ENCODE assay signal across 17 cellular contexts in the genomic region with DNA sequence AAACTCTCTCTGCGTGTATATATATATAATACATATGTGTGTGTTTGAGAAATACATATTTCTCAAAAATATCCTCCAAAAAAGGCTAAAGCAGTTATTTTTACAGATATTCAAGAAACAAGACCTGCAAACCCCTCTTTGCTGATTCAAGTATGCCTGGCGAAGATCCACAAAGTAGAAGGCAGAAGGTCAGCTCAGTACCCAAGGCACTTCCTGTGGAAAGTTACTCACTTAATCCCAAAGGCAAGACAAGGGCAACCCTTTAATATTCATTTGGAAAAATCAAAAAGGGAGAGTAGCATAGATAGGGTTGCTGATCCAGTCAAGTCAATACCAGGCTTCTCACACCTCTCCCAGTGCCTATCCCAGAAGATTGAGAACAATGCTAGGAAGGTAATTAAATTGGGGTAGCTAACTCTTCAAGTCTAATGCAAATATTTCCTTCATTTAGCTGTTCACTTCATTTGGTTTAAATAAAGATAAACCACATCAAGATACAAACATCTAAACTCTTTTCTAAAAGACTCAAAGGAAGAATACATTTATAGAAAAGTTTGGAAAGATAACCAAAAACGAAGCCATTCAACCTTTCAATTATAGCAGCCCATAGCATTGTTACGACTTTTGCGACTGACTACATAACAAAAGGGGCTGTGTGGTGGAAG. TPM values are rescaled to one million over a fixed set of nuclear protein-coding genes. Genes with fewer than 3 reads are reported as not detected.
DNase-seq lines count a peak whose midpoint lies in the region; ATAC-seq and TF ChIP-seq lines count a peak whose summit lies in the region.
"Had no signal": no experiment of that assay in that cellular context is flagged by ENCODE, and none has a peak within 500 bp of the region (broad histone marks: within the 10 kb centered on the region; RNA-seq: fewer than 3 reads in every experiment).

No MANE protein-coding gene starts in this region.

- H3K27me3 ChIP-seq in A673 (replicated peaks; ENCODE audit: insufficient read depth, low read depth, low read length, poor library complexity) (no peaks in the 10 kb centered on the region), adrenal gland (no peaks in the 10 kb centered on the region)
- H3K27me3 ChIP-seq: MG63, vagina had no signal

- TF ChIP-seq POLR2A in adrenal gland (IDR thresholded peaks at IDR 0.05) = no peak

- no peak overlapping the region for H3K4me3 ChIP-seq in A673 (ENCODE audit: low read depth, low read length, poor library complexity, severe bottlenecking)
- no peak overlapping the region for H3K4me3 ChIP-seq in adrenal gland
- H3K4me3 ChIP-seq: MG63, vagina had no signal

- intact Hi-C loops in A673 (cut with micrococcal nuclease; ENCODE audit: unreplicated experiment) (loop anchor here (10.0 kb wide), 1 partner anchor 425 kb away; a partner anchor contains a TSS), adrenal gland (cut with DNase I) (loop anchor here in 1 of 2 donors (10.0 kb wide), 1 partner anchor 65 kb away; no protein-coding TSS in a partner anchor)

- WGBS in adrenal gland, 4 donors = 72 to 77% (median 75%) methylated on average over 5 of the region's 5 CpGs

- TF ChIP-seq CTCF in A673 (conservative IDR thresholded peaks at IDR 0.05; ENCODE audit: low read depth, low read length) (no peak), adrenal gland (IDR thresholded peaks at IDR 0.05) (no peak)

- H3K27ac ChIP-seq in A673 (ENCODE audit: low read depth, low read length, poor library complexity, severe bottlenecking) (peak overlapping the region; percentile 7), adrenal gland (peak overlapping the region in 4 of 5 donors; percentile 35 to 83 (median 66))
- H3K27ac ChIP-seq: vagina had no signal

- no peak for ATAC-seq in HG03196 (IDR thresholded peaks at IDR 0.05; ENCODE audit: unreplicated experiment)
- no peak for ATAC-seq in GM19395 (IDR thresholded peaks at IDR 0.05; ENCODE audit: unreplicated experiment)
- ATAC-seq: activated CD4-positive, CD25-positive, alpha-beta regulatory T cell treated with anti-CD3 and anti-CD28 coated beads, Interleukin-2, amount 50 U/mL, for 24 hours had no signal

- H3K4me1 ChIP-seq in A673 (ENCODE audit: insufficient read depth, low read length, poor library complexity, severe bottlenecking) (peaks cover 8% of the 10 kb centered on the region), adrenal gland (replicated peaks in 1 of 2) (peaks cover 13 to 28% of the 10 kb centered on the region in 2 donors)
- H3K4me1 ChIP-seq: vagina had no signal

- POLR2A ChIA-PET in A673 (lab: Charles Lee; ENCODE audit: low non-redundant PET) = no interaction called here

- no TSS peak for BruUV-seq in A673 (replicated peaks; lab: Mats Ljungman, UMichigan)

- H3K9me3 ChIP-seq in A673 (ENCODE audit: low read depth, low read length, poor library complexity, severe bottlenecking) (no peaks in the 10 kb centered on the region), adrenal gland (replicated peaks in 1 of 3) (no peaks in the 10 kb centered on the region)
- H3K9me3 ChIP-seq: MG63, vagina had no signal

- peak; percentile 57 for DNase-seq in A673 (ENCODE audit: low spot score)
- peak; percentile 45 for DNase-seq in EH (ENCODE audit: low read depth)
- DNase-seq in adrenal gland = peak; percentile 47 to 77 (median 69)
- peak; percentile 28 to 51 for DNase-seq in lung microvascular endothelial cell (ENCODE audit: low read depth in 2 of 2)
- DNase-seq in RPMI8226 = no peak
- DNase-seq in NCI-H1048 (lab: John Stamatoyannopoulos, UW) = no peak
- DNase-seq: DMS 273 treated with DMSO at 0.1 percent for 48 hours; MG63; naive B cell; NCI-H187; NCI-H524; OCI-M1; stimulated activated CD8-positive, alpha-beta memory T cell treated with anti-CD3 and anti-CD28 coated beads, Interleukin-4, amount 100 ng/mL, for 48 hours had no signal

- H3K36me3 ChIP-seq in A673 (ENCODE audit: insufficient read depth, low read length, poor library complexity, severe bottlenecking) (peaks cover 26% of the 10 kb centered on the region), adrenal gland (replicated peaks in 1 of 2) (peaks cover 0 to 30% of the 10 kb centered on the region in 2 donors)

- CTCF ChIA-PET in A673 (lab: Charles Lee) = no interaction called here

RNA-seq across cellular contexts. Expression of a gene that starts 7.2 kb away (rescaled TPM):
- total RNA-seq in A673 (2021) = 42.6 and 49.7 TPM in 2 replicates
- 100 to 1,000 TPM in 2 of 8 donors, 10 to 100 TPM in 6; 38.3 to 119 (median 85.8) TPM for total RNA-seq in adrenal gland
- 100 to 1,000 TPM; 253 to 555 (median 406) TPM for polyA plus RNA-seq in adrenal gland
- 16.8 and 42.9 TPM in 2 replicates for total RNA-seq in lung microvascular endothelial cell

RNA-seq across cellular contexts. Expression of a gene that starts 9.6 kb away (rescaled TPM):
- 0.72 and 0.99 TPM in 2 replicates for total RNA-seq in A673 (2021)
- total RNA-seq in adrenal gland = 10 to 100 TPM in 1 of 8 donors, 1 to 10 TPM in 7; 1.3 to 10.6 (median 3.3) TPM
- 10 to 100 TPM in 1 of 3 donors, 1 to 10 TPM in 2; 1.4 to 17.5 (median 5.8) TPM for polyA plus RNA-seq in adrenal gland
- total RNA-seq in lung microvascular endothelial cell = 0.22 and 0.40 TPM in 2 replicates

RNA-seq across cellular contexts. Expression of a gene that starts 32.8 kb away (rescaled TPM):
- total RNA-seq in A673 (2021) (0.68 and 0.75 TPM in 2 replicates), adrenal gland (10 to 100 TPM in 1 of 8 donors, 1 to 10 TPM in 7; 3.4 to 10.1 (median 7.4) TPM), lung microvascular endothelial cell (0.22 TPM in 1 of 2 replicates, not detected in the other)
- polyA plus RNA-seq in adrenal gland = 10 to 100 TPM in 2 of 3 donors, 1 to 10 TPM in 1; 8.6 to 12.9 (median 10.4) TPM

Comparison
In these comparisons a context has a peak if more than half of its experiments do, and no peak if none do; other contexts are left out.
1. DNase-seq: peak in A673 (single experiment), EH (single experiment), adrenal gland (7 of 7) and lung microvascular endothelial cell (2 of 2); none in RPMI8226 (single experiment) and NCI-H1048 (single experiment).